Comparison of ENCODE assay signal across 10 cellular contexts in the genomic region with DNA sequence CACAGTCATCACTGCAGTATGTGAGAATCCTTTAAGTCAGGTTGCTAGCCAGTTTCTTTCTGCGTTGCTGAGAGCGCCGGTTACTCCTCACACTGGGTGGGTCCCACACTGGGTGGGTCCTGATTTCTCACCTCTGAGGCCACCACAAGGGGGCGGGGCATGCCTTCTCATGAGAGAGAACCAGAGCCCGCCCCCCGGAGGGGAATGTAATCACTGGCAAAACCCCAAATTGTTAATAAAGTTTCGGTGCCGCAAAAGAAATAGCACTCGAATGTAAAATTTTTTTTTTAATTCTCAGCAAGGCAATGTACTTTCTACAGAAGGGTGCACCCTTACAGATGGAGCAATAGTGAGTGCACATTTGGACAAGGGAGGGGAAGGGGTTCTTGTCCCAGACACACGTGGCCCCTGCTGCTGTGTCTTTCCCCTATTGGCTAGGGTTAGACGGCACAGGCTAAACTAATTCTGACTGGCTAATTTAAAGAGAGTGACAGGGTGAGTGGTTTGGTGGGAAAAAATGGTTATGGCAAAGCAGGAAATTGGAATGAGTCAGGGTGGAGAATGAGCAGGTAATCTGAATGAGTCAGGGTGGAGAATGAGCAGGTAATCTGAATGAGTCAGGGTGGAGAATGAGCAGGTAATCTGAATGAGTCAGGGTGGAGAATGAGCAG. TPM values are rescaled to one million over a fixed set of nuclear protein-coding genes. Genes with fewer than 3 reads are reported as not detected.
A peak's percentile ranks its signal among the peaks of the same experiment; 100 is the strongest.
DNase-seq lines count a peak whose midpoint lies in the region; TF ChIP-seq lines count a peak whose summit lies in the region.
"Not testable (repeated sequence)": the region's sequence is repeated elsewhere in the genome, so short reads cannot be mapped to it uniquely, and the experiment has no call there.
"Had no signal": no experiment of that assay in that cellular context is flagged by ENCODE, and none has a peak within 500 bp of the region (broad histone marks: within the 10 kb centered on the region; RNA-seq: fewer than 3 reads in every experiment).

No MANE protein-coding gene starts in this region.

- TF ChIP-seq CTCF in HFFc6 (IDR thresholded peaks at IDR 0.05), result peak; percentile 27; the same call in 1 of the 2 replicates
- peak; percentile 15 for TF ChIP-seq CTCF in NB4 (IDR thresholded peaks at IDR 0.05; ENCODE audit: low read depth, low read length)
- TF ChIP-seq CTCF in mammary epithelial cell (conservative IDR thresholded peaks at IDR 0.05 in 1 of 2, IDR thresholded peaks at IDR 0.05 in 1 of 2; ENCODE audit: extremely low read depth in 1 of 2, insufficient read depth in 1 of 2, low read depth in 1 of 2, low read length in 2 of 2), result not testable (repeated sequence)
- peak; percentile 49 for TF ChIP-seq CTCF in hepatocyte (IDR thresholded peaks at IDR 0.05; ENCODE audit: poor library complexity)
- TF ChIP-seq CTCF in nephron progenitor cell (IDR thresholded peaks at IDR 0.05), result peak; percentile 27

- H3K27me3 Mint-ChIP-seq in HFFc6 (ENCODE audit: insufficient read depth); nephron progenitor cell (ENCODE audit: low read depth, poor library complexity): not testable (repeated sequence)

- not testable (repeated sequence) for H3K4me3 Mint-ChIP-seq in HFFc6
- peak overlapping the region; percentile 87 for H3K4me3 Mint-ChIP-seq in nephron progenitor cell

- not testable (repeated sequence) for H3K4me2 ChIP-seq in mammary epithelial cell (ENCODE audit: insufficient read depth, low read depth, low read length)
- H3K4me2 ChIP-seq in hepatocyte, result peak overlapping the region; percentile 74

- H3K9me3 ChIP-seq in SJCRH30 (replicated peaks); hepatocyte (ENCODE audit: low read depth): not testable (repeated sequence)
- peaks cover 12% of the 10 kb centered on the region for H3K9me3 ChIP-seq in mammary epithelial cell (replicated peaks; ENCODE audit: insufficient read depth, low read length)

- not testable (repeated sequence) for H3K27me3 ChIP-seq in SJCRH30; mammary epithelial cell (ENCODE audit: insufficient read depth, low read length); hepatocyte

- not testable (repeated sequence) for H2AFZ ChIP-seq in mammary epithelial cell (ENCODE audit: low read depth, low read length)
- H2AFZ ChIP-seq in hepatocyte, result peak overlapping the region; percentile 65

- H3K27ac Mint-ChIP-seq in HFFc6, result not testable (repeated sequence)
- peak overlapping the region; percentile 44 for H3K27ac Mint-ChIP-seq in nephron progenitor cell

- WGBS in mammary epithelial cell (ENCODE audit: low coverage, missing lambda C conversion rate), result 81% methylated on average over 8 of the region's 11 CpGs
- 5% methylated on average over 11 of the region's 11 CpGs for WGBS in hepatocyte (ENCODE audit: low lambda C conversion rate, missing lambda C conversion rate)

- peak; percentile 32 for DNase-seq in Daoy (ENCODE audit: low read depth)
- DNase-seq in HFFc6, result not testable (repeated sequence)
- DNase-seq in NB4 (ENCODE audit: low read depth), result peak; percentile 31
- DNase-seq in SJCRH30, result peak; percentile 24
- peak; percentile 32 for DNase-seq in mammary epithelial cell
- peak; percentile 95 for DNase-seq in hepatocyte (ENCODE audit: low spot score)
- peak; percentile 74 for DNase-seq in nephron progenitor cell

- CTCF ChIA-PET in mammary epithelial cell (lab: Charles Lee; ENCODE audit: low non-redundant PET), result not testable (repeated sequence)

- not testable (repeated sequence) for H4K20me1 ChIP-seq in mammary epithelial cell (ENCODE audit: insufficient read depth, low read length); hepatocyte (ENCODE audit: insufficient read depth, poor library complexity, severe bottlenecking)

- H3K36me3 ChIP-seq in SJCRH30; mammary epithelial cell (ENCODE audit: insufficient read depth, low read length); hepatocyte (replicated peaks; ENCODE audit: insufficient read depth, low read depth): not testable (repeated sequence)

- dilution Hi-C loops in mammary epithelial cell (cut with HindIII; ENCODE audit: low sequenced_read_pairs), result not testable (repeated sequence)

- H3K9me2 ChIP-seq in hepatocyte (replicated peaks; ENCODE audit: insufficient read depth), result not testable (repeated sequence)

- H3K36me3 Mint-ChIP-seq in HFFc6 (ENCODE audit: low read depth), result not testable (repeated sequence)
- peaks cover 23% of the 10 kb centered on the region for H3K36me3 Mint-ChIP-seq in nephron progenitor cell (ENCODE audit: low read depth)

- not testable (repeated sequence) for H3K9ac ChIP-seq in mammary epithelial cell (ENCODE audit: insufficient read depth, low read length)

- intact Hi-C loops in mammary epithelial cell (cut with micrococcal nuclease), result not testable (repeated sequence)

- H3K4me3 ChIP-seq in NB4 (ENCODE audit: low read depth, low read length); SJCRH30; mammary epithelial cell (replicated peaks in 1 of 3; ENCODE audit: insufficient read depth in 1 of 3, low read depth in 2 of 3, low read length in 3 of 3): not testable (repeated sequence)
- peak overlapping the region; percentile 58 for H3K4me3 ChIP-seq in hepatocyte

- H3K79me2 ChIP-seq in mammary epithelial cell (ENCODE audit: insufficient read depth, low read length), result not testable (repeated sequence)
- peaks cover 30% of the 10 kb centered on the region for H3K79me2 ChIP-seq in hepatocyte

- not testable (repeated sequence) for TF ChIP-seq POLR2A in NB4 (IDR thresholded peaks at IDR 0.05; ENCODE audit: extremely low read depth, insufficient read length)

- H3K9me3 Mint-ChIP-seq in HFFc6, result not testable (repeated sequence)
- H3K9me3 Mint-ChIP-seq in nephron progenitor cell, result peaks cover 13% of the 10 kb centered on the region

- not testable (repeated sequence) for H3K4me1 ChIP-seq in SJCRH30; mammary epithelial cell (ENCODE audit: insufficient read depth, low read length); hepatocyte (ENCODE audit: insufficient read depth)

- not testable (repeated sequence) for H3K4me1 Mint-ChIP-seq in HFFc6 (ENCODE audit: low read depth)
- peaks cover 29% of the 10 kb centered on the region for H3K4me1 Mint-ChIP-seq in nephron progenitor cell

- in situ Hi-C loops in mammary epithelial cell (cut with MboI; ENCODE audit: low sequenced_read_pairs in 2 of 2), result not testable (repeated sequence)

- BruUV-seq in mammary epithelial cell (replicated peaks; lab: Mats Ljungman, UMichigan), result not testable (repeated sequence)

- not testable (repeated sequence) for H3K27ac ChIP-seq in SJCRH30; mammary epithelial cell (ENCODE audit: insufficient read depth, low read depth, low read length)
- H3K27ac ChIP-seq in hepatocyte, result peak overlapping the region; percentile 95

RNA-seq across cellular contexts. Expression of a gene that starts 25.5 kb away (rescaled TPM):
- total RNA-seq in Daoy (2014; rRNA removed; shearing (Covaris generic)), result 1.9 and 6.0 TPM in 2 replicates
- total RNA-seq in HFFc6 (2021; fragmentation: NEBNext Ultra II Directional; extraction: Animal tissue kit (Norgen Biotek cat#: 25700)), result not detected
- total RNA-seq in SJCRH30 (2014; rRNA removed; shearing (Covaris generic)), result not detected in 2 replicates
- not detected for total RNA-seq in mammary epithelial cell
- not detected for polyA plus RNA-seq in mammary epithelial cell
- polyA minus RNA-seq in mammary epithelial cell, result not detected
- total RNA-seq in hepatocyte, result 61.0 and 84.5 TPM in 2 replicates
- polyA plus RNA-seq in hepatocyte, result 108 and 135 TPM in 2 replicates
- polyA plus RNA-seq: CD8-positive, alpha-beta memory T cell had no signal

RNA-seq across cellular contexts. Expression of a gene that starts 47.1 kb away (rescaled TPM):
- total RNA-seq in Daoy (2014; rRNA removed; shearing (Covaris generic)), result 0.23 TPM in 1 of 2 replicates, not detected in the other
- not detected for total RNA-seq in HFFc6 (2021; fragmentation: NEBNext Ultra II Directional; extraction: Animal tissue kit (Norgen Biotek cat#: 25700))
- not detected in 2 replicates for total RNA-seq in SJCRH30 (2014; rRNA removed; shearing (Covaris generic))
- not detected for total RNA-seq in mammary epithelial cell
- not detected for polyA plus RNA-seq in mammary epithelial cell
- not detected for polyA minus RNA-seq in mammary epithelial cell
- 1.0 and 1.3 TPM in 2 replicates for total RNA-seq in hepatocyte
- 0.78 and 1.8 TPM in 2 replicates for polyA plus RNA-seq in hepatocyte
- total RNA-seq: RPMI7951 had no signal

RNA-seq across cellular contexts. Expression of a gene that starts 60.0 kb away (rescaled TPM):
- total RNA-seq in Daoy (2014; rRNA removed; shearing (Covaris generic)), result not detected in 2 replicates
- not detected for total RNA-seq in HFFc6 (2021; fragmentation: NEBNext Ultra II Directional; extraction: Animal tissue kit (Norgen Biotek cat#: 25700))
- not detected in 2 replicates for total RNA-seq in SJCRH30 (2014; rRNA removed; shearing (Covaris generic))
- not detected for total RNA-seq in mammary epithelial cell
- not detected for polyA plus RNA-seq in mammary epithelial cell
- polyA minus RNA-seq in mammary epithelial cell, result not detected
- not detected in 2 replicates for total RNA-seq in hepatocyte
- polyA plus RNA-seq in hepatocyte, result 0.41 TPM in 1 of 2 replicates, not detected in the other
- total RNA-seq: CD8-positive, alpha-beta memory T cell; GM12878; RPMI7951 had no signal
- polyA plus RNA-seq: CD8-positive, alpha-beta memory T cell; GM12878 had no signal
